Comparison of ENCODE assay signal across 10 cellular contexts in genomic region chrX:46653482-46653881, GRCh38.
DNase-seq lines count a peak whose midpoint lies in the region; TF ChIP-seq lines count a peak whose summit lies in the region.
"Had no signal": no experiment of that assay in that cellular context is flagged by ENCODE, and none has a peak within 500 bp of the region (broad histone marks: within the 10 kb centered on the region; RNA-seq: fewer than 3 reads in every experiment).

No MANE protein-coding gene starts in this region.

- no peak for TF ChIP-seq POLR2A in testis (IDR thresholded peaks at IDR 0.05)

- 63 to 76% methylated on average over 3 to 6 of the region's 6 CpGs for WGBS in testis, 2 donors

- intact Hi-C loops in testis (cut with DNase I; ENCODE audit: low total_unique reads) = no loop called here

- TF ChIP-seq CTCF in BJ (IDR thresholded peaks at IDR 0.05; ENCODE audit: insufficient read depth, low read depth, low read length) (peak; percentile 20; the same call in 1 of the 2 replicates), GM12864 (IDR thresholded peaks at IDR 0.05; ENCODE audit: low read depth, low read length, missing control alignments) (peak; percentile 21), OCI-LY3 (IDR thresholded peaks at IDR 0.05; ENCODE audit: low read depth, low read length) (peak; percentile 60), fibroblast of the aortic adventitia (IDR thresholded peaks at IDR 0.05; ENCODE audit: insufficient read depth, low read length) (peak; percentile 28), testis (IDR thresholded peaks at IDR 0.05) (no peak)

- H4K20me1 ChIP-seq in OCI-LY3 (ENCODE audit: insufficient read depth, low read length) = peaks cover 2% of the 10 kb centered on the region; the same call in 1 of the 2 replicates

- POLR2A ChIA-PET in BJ (lab: Charles Lee) = no interaction called here

- no peak overlapping the region for H3K4me3 ChIP-seq in BJ (ENCODE audit: low read depth, low read length)
- no peak overlapping the region for H3K4me3 ChIP-seq in GM12864 (ENCODE audit: low read depth, low read length)
- peak overlapping the region; percentile 47; the same call in 1 of the 2 replicates for H3K4me3 ChIP-seq in OCI-LY3 (ENCODE audit: low read length)
- H3K4me3 ChIP-seq in fibroblast of the aortic adventitia (ENCODE audit: low read depth, low read length) = no peak overlapping the region
- H3K4me3 ChIP-seq in testis = no peak overlapping the region

- H3K27ac ChIP-seq in OCI-LY3 (ENCODE audit: low read length) = peak overlapping the region; percentile 32; the same call in 1 of the 2 replicates
- H3K27ac ChIP-seq in testis = no peak overlapping the region

- H3K79me2 ChIP-seq in OCI-LY3 (ENCODE audit: low read length) = no peaks in the 10 kb centered on the region

- H3K9ac ChIP-seq in OCI-LY3 (ENCODE audit: low read length) = no peak overlapping the region

- peak overlapping the region; percentile 64 for H3K4me2 ChIP-seq in OCI-LY3 (ENCODE audit: low read length)

- CTCF ChIA-PET in BJ (lab: Yijun Ruan, JAX) = interaction anchor here (1.0 kb wide), 1 partner anchor 11 kb away, joined by 4 read pairs; no protein-coding TSS in a partner anchor

- DNase-seq in BJ (ENCODE audit: low read depth) (no peak), GM12864 (ENCODE audit: low read depth) (no peak), fibroblast of the aortic adventitia (ENCODE audit: low read depth) (no peak), GM03348 (ENCODE audit: low spot score) (no peak), midbrain (lab: John Stamatoyannopoulos, UW) (no peak), testis (no peak)
- no peak for DNase-seq in stimulated activated CD4-positive, alpha-beta T cell treated with anti-CD3 and anti-CD28 coated beads, Interleukin-1b, Interleukin-23, amount 100 ng/mL, for 48 hours
- DNase-seq: activated CD4-positive, alpha-beta T cell treated with anti-CD3 and anti-CD28 coated beads, Interleukin-2, amount 50 U/mL, for 4 hours; NCI-H524 treated with DMSO at 0.1 percent for 48 hours had no signal

- H2AFZ ChIP-seq in OCI-LY3 (ENCODE audit: low read depth, low read length) = no peak overlapping the region

- H3K4me1 ChIP-seq in OCI-LY3 (ENCODE audit: low read length) (peaks cover 51% of the 10 kb centered on the region), testis (no peaks in the 10 kb centered on the region)

- H3K9me3 ChIP-seq in OCI-LY3 (ENCODE audit: insufficient read depth, low read length) = no peaks in the 10 kb centered on the region
- no peaks in the 10 kb centered on the region for H3K9me3 ChIP-seq in testis

- no peaks in the 10 kb centered on the region for H3K36me3 ChIP-seq in BJ (ENCODE audit: control insufficient read depth, insufficient read depth, low read length)
- H3K36me3 ChIP-seq in OCI-LY3 (replicated peaks; ENCODE audit: low read depth, low read length) = peaks cover under 1% of the 10 kb centered on the region
- H3K36me3 ChIP-seq in testis (ENCODE audit: low read depth, missing control alignments) = no peaks in the 10 kb centered on the region

- no peaks in the 10 kb centered on the region for H3K27me3 ChIP-seq in BJ (ENCODE audit: control insufficient read depth, insufficient read depth, low read length)
- no peaks in the 10 kb centered on the region for H3K27me3 ChIP-seq in OCI-LY3 (ENCODE audit: low read depth, low read length)
- H3K27me3 ChIP-seq in testis = no peaks in the 10 kb centered on the region

Comparison
In these comparisons a context has a peak if more than half of its experiments do, and no peak if none do; other contexts are left out.
1. CTCF ChIP-seq: peak in BJ (single experiment), GM12864 (single experiment), OCI-LY3 (single experiment) and fibroblast of the aortic adventitia (single experiment); none in testis (0 of 3).